8 cellular contexts compared by ENCODE assay signal in genomic region chr5:17216974-17217325, GRCh38. TPM values are rescaled to one million over a fixed set of nuclear protein-coding genes. Genes with fewer than 3 reads are reported as not detected.
DNase-seq lines count a peak whose midpoint lies in the region; TF ChIP-seq lines count a peak whose summit lies in the region.

No MANE protein-coding gene starts in this region.

- POLR2A ChIA-PET in RWPE1 (lab: Yijun Ruan, JAX; ENCODE audit: low non-redundant PET) = interaction anchor here (0.6 kb wide), 1 partner anchor 171 kb away, joined by 3 read pairs; no protein-coding TSS in a partner anchor

- DNase-seq in T-helper 1 cell (no peak), RWPE1 (ENCODE audit: low spot score) (peak; percentile 31), fibroblast of lung (ENCODE audit: low read depth in 2 of 2) (peak; percentile 70 to 73), osteoblast (ENCODE audit: insufficient read length, low spot score, missing footprints) (peak; percentile 90), DMS53 treated with DMSO at 0.1 percent for 48 hours (lab: John Stamatoyannopoulos, UW; ENCODE audit: unreplicated experiment) (no peak), NCI-H510A (lab: John Stamatoyannopoulos, UW) (no peak)
- DNase-seq in activated CD8-positive, alpha-beta memory T cell treated with anti-CD3 and anti-CD28 coated beads for 24 hours = no peak

- peak overlapping the region; percentile 34 to 61 (median 45) for H3K4me3 ChIP-seq in fibroblast of lung (replicated peaks in 1 of 4; ENCODE audit: control extremely low read depth in 1 of 4, insufficient read depth in 1 of 4, low read depth in 3 of 4, low read length in 4 of 4)
- H3K4me3 ChIP-seq in osteoblast (ENCODE audit: insufficient read depth, low read length) = peak overlapping the region; percentile 65

- H3K4me3 Mint-ChIP-seq in T-helper 1 cell treated with Interleukin-12 subunit alpha and Interleukin-12 subunit beta and Interleukin-4 antibody, amounts not matched to agents 30 μg/mL and 1 μg/mL, for 36 hours = peak overlapping the region; percentile 23

- CTCF ChIA-PET in RWPE1 (lab: Yijun Ruan, JAX) = interaction anchor here (0.6 to 2.2 kb wide), 10 partner anchors 85 to 1087 kb away, joined by 3 to 28 read pairs (median 4); no protein-coding TSS in a partner anchor

- no peak for TF ChIP-seq CTCF in RWPE1 (conservative IDR thresholded peaks at IDR 0.05; ENCODE audit: low read depth)
- TF ChIP-seq CTCF in fibroblast of lung (conservative IDR thresholded peaks at IDR 0.05 in 1 of 2, IDR thresholded peaks at IDR 0.05 in 1 of 2; ENCODE audit: low read depth in 1 of 2, low read length in 2 of 2) = no peak
- TF ChIP-seq CTCF in osteoblast (IDR thresholded peaks at IDR 0.05; ENCODE audit: extremely low read depth, low read depth, low read length) = no peak

- H3K79me2 ChIP-seq in fibroblast of lung (ENCODE audit: control insufficient read depth, insufficient read depth, low read length) (peaks cover 45% of the 10 kb centered on the region), osteoblast (ENCODE audit: insufficient read depth, low read length) (peaks cover 44% of the 10 kb centered on the region)

- H3K36me3 ChIP-seq in fibroblast of lung (ENCODE audit: control insufficient read depth, insufficient read depth, low read length) (no peaks in the 10 kb centered on the region), osteoblast (ENCODE audit: insufficient read depth, low read length) (peaks cover 8% of the 10 kb centered on the region)

- no peaks in the 10 kb centered on the region for H3K4me1 ChIP-seq in fibroblast of lung (ENCODE audit: control insufficient read depth, extremely low read depth, insufficient read depth, low read length)
- H3K4me1 ChIP-seq in osteoblast (ENCODE audit: insufficient read depth, low read length) = peaks cover 23% of the 10 kb centered on the region

- H3K27ac ChIP-seq in RWPE1 (peak overlapping the region; percentile 80), fibroblast of lung (ENCODE audit: insufficient read depth, low read length) (no peak overlapping the region), osteoblast (ENCODE audit: low read depth, low read length) (no peak overlapping the region)

- peaks cover 42% of the 10 kb centered on the region for H3K27me3 Mint-ChIP-seq in T-helper 1 cell treated with Interleukin-12 subunit alpha and Interleukin-12 subunit beta and Interleukin-4 antibody, amounts not matched to agents 30 μg/mL and 1 μg/mL, for 36 hours (ENCODE audit: low read depth)

- H3K9me3 ChIP-seq in fibroblast of lung (ENCODE audit: control insufficient read depth, insufficient read depth, low read depth, low read length) (no peaks in the 10 kb centered on the region), osteoblast (ENCODE audit: low read depth, low read length) (no peaks in the 10 kb centered on the region)

- no peak overlapping the region for H3K27ac Mint-ChIP-seq in T-helper 1 cell treated with Interleukin-12 subunit alpha and Interleukin-12 subunit beta and Interleukin-4 antibody, amounts not matched to agents 30 μg/mL and 1 μg/mL, for 36 hours

- no peaks in the 10 kb centered on the region for H4K20me1 ChIP-seq in fibroblast of lung (ENCODE audit: control insufficient read depth, extremely low read depth, insufficient read depth, low read length)
- peaks cover 31% of the 10 kb centered on the region for H4K20me1 ChIP-seq in osteoblast (ENCODE audit: insufficient read depth, low read length)

- H2AFZ ChIP-seq in fibroblast of lung (ENCODE audit: low read length) (peak overlapping the region; percentile 73), osteoblast (ENCODE audit: low read length) (peak overlapping the region; percentile 82)

- H3K27me3 ChIP-seq in fibroblast of lung (ENCODE audit: control insufficient read depth, insufficient read depth, low read length) (no peaks in the 10 kb centered on the region), osteoblast (ENCODE audit: insufficient read depth, low read length) (no peaks in the 10 kb centered on the region)

- H3K9me3 Mint-ChIP-seq in T-helper 1 cell treated with Interleukin-12 subunit alpha and Interleukin-12 subunit beta and Interleukin-4 antibody, amounts not matched to agents 30 μg/mL and 1 μg/mL, for 36 hours = no peaks in the 10 kb centered on the region

- H3K4me2 ChIP-seq in fibroblast of lung (ENCODE audit: extremely low read depth, insufficient read depth, low read length) (peak overlapping the region; percentile 53), osteoblast (ENCODE audit: insufficient read depth, low read length) (peak overlapping the region; percentile 88)

- H3K9ac ChIP-seq in fibroblast of lung (ENCODE audit: insufficient read depth, low read length) = no peak overlapping the region

- peaks cover 4% of the 10 kb centered on the region for H3K4me1 Mint-ChIP-seq in T-helper 1 cell treated with Interleukin-12 subunit alpha and Interleukin-12 subunit beta and Interleukin-4 antibody, amounts not matched to agents 30 μg/mL and 1 μg/mL, for 36 hours (ENCODE audit: low read depth)

- no peaks in the 10 kb centered on the region for H3K36me3 Mint-ChIP-seq in T-helper 1 cell treated with Interleukin-12 subunit alpha and Interleukin-12 subunit beta and Interleukin-4 antibody, amounts not matched to agents 30 μg/mL and 1 μg/mL, for 36 hours (ENCODE audit: low read depth)

RNA-seq across cellular contexts. Expression of gene BASP1, which starts 0.5 kb away (rescaled TPM):
- total RNA-seq in fibroblast of lung (125 and 186 TPM in 2 replicates), osteoblast (242 and 272 TPM in 2 replicates)
- polyA plus RNA-seq in fibroblast of lung = 248 and 265 TPM in 2 replicates
- 186 and 224 TPM in 2 replicates for polyA plus RNA-seq in fibroblast of lung (2012)
- 10.7 and 18.5 TPM in 2 replicates for polyA minus RNA-seq in fibroblast of lung (ENCODE audit: low replicate concordance)

Comparison
In these comparisons a context has a peak if more than half of its experiments do, and no peak if none do; other contexts are left out.
1. DNase-seq: peak in RWPE1 (single experiment), fibroblast of lung (2 of 2) and osteoblast (single experiment); none in T-helper 1 cell (0 of 5), activated CD8-positive, alpha-beta memory T cell treated with anti-CD3 and anti-CD28 coated beads for 24 hours (single experiment), DMS53 treated with DMSO at 0.1 percent for 48 hours (single experiment) and NCI-H510A (single experiment).